7 cellular contexts compared by ENCODE assay signal in the genomic region with DNA sequence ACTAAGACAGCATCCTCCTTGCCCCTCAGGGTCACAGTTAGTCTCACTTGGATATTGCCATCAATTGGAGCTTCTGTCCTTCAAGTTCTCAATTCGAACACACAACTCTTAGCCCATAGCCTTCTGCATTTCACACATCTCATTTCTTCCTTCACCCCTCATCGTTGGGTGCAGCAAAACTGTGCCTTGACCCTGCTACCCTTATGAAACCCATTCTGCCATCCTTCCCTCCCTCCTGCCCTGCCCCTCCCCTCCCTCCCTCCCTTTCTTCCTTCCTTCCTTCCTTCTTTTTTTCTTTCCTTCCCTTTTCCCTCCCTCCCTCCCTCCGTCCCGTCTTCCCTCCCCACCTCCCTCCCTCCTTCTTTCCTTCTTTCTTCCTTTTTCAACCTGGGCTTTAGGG.
"Had no signal": no experiment of that assay in that cellular context is flagged by ENCODE, and none has a peak within 500 bp of the region (broad histone marks: within the 10 kb centered on the region; RNA-seq: fewer than 3 reads in every experiment).

No MANE protein-coding gene starts in this region.

- H3K27ac Mint-ChIP-seq: IgD-negative memory B cell had no signal

- H3K4me1 ChIP-seq: HAP-1 had no signal

- H3K27me3 Mint-ChIP-seq: IgD-negative memory B cell had no signal

- DNase-seq: GM23248, GOT3, H7 had no signal

- H3K4me3 ChIP-seq: GM23248, HAP-1 had no signal

- FAIRE-seq: HepG2 had no signal

- H2AFZ ChIP-seq: GM23248 had no signal

- H3K9ac ChIP-seq: GM23248 had no signal

- H3K27ac ChIP-seq: GM23248, HL-60 had no signal

- H3K4me3 Mint-ChIP-seq: IgD-negative memory B cell had no signal

- H3K9me3 ChIP-seq: HAP-1 had no signal

- ATAC-seq: HepG2 had no signal

- H3K36me3 ChIP-seq: HAP-1 had no signal
